In genomic region chr21:8992731-8993174, GRCh38 we compare ENCODE assay signal across 12 cellular contexts.
DNase-seq lines count a peak whose midpoint lies in the region; ATAC-seq lines count a peak whose summit lies in the region.
"Had no signal": no experiment of that assay in that cellular context is flagged by ENCODE, and none has a peak within 500 bp of the region (broad histone marks: within the 10 kb centered on the region; RNA-seq: fewer than 3 reads in every experiment).

No MANE protein-coding gene starts in this region.

- H3K4me3 Mint-ChIP-seq in stimulated activated effector memory CD8-positive, alpha-beta T cell treated with anti-CD3 and anti-CD28 coated beads, Interleukin-12 subunit alpha, Interleukin-12 subunit beta, amount 100 ng/mL, for 72 hours: no peak overlapping the region
- H3K4me3 Mint-ChIP-seq: activated CD8-positive, alpha-beta memory T cell treated with anti-CD3 and anti-CD28 coated beads, Interleukin-2, amount 10 ng/mL, durations not matched to agents 7 days and 5 days had no signal

- H3K4me1 Mint-ChIP-seq in stimulated activated effector memory CD8-positive, alpha-beta T cell treated with anti-CD3 and anti-CD28 coated beads, Interleukin-12 subunit alpha, Interleukin-12 subunit beta, amount 100 ng/mL, for 72 hours: peaks cover 15% of the 10 kb centered on the region
- H3K4me1 Mint-ChIP-seq: activated CD8-positive, alpha-beta memory T cell treated with anti-CD3 and anti-CD28 coated beads, Interleukin-2, amount 10 ng/mL, durations not matched to agents 7 days and 5 days had no signal

- H3K9me3 Mint-ChIP-seq in stimulated activated effector memory CD8-positive, alpha-beta T cell treated with anti-CD3 and anti-CD28 coated beads, Interleukin-12 subunit alpha, Interleukin-12 subunit beta, amount 100 ng/mL, for 72 hours: peaks cover 37% of the 10 kb centered on the region

- H3K27ac Mint-ChIP-seq in stimulated activated effector memory CD8-positive, alpha-beta T cell treated with anti-CD3 and anti-CD28 coated beads, Interleukin-12 subunit alpha, Interleukin-12 subunit beta, amount 100 ng/mL, for 72 hours: no peak overlapping the region
- H3K27ac Mint-ChIP-seq: activated CD8-positive, alpha-beta memory T cell treated with anti-CD3 and anti-CD28 coated beads, Interleukin-2, amount 10 ng/mL, durations not matched to agents 7 days and 5 days; progenitor cell of endocrine pancreas had no signal

- peak; percentile 44 for ATAC-seq in stimulated activated effector memory CD8-positive, alpha-beta T cell treated with anti-CD3 and anti-CD28 coated beads, Interleukin-12 subunit alpha, Interleukin-12 subunit beta, amount 100 ng/mL, for 72 hours
- no peak for ATAC-seq in GM21447 (IDR thresholded peaks at IDR 0.05; ENCODE audit: unreplicated experiment)
- ATAC-seq: activated CD8-positive, alpha-beta memory T cell treated with anti-CD3 and anti-CD28 coated beads, Interleukin-2, amount 10 ng/mL, durations not matched to agents 7 days and 5 days; GM12878 had no signal

- DNase-seq in NCI-H510A treated with DMSO at 0.1 percent for 48 hours (lab: John Stamatoyannopoulos, UW): peak; percentile 58
- DNase-seq in NCI-H510A (lab: John Stamatoyannopoulos, UW): no peak
- DNase-seq in SW480 (ENCODE audit: low spot score): peak; percentile 94
- DNase-seq in iPS DF 4.7 (ENCODE audit: extremely low read depth, low spot score): peak; percentile 96
- no peak for DNase-seq in stimulated activated effector memory CD8-positive, alpha-beta T cell treated with anti-CD3 and anti-CD28 coated beads, Interleukin-12 subunit alpha, Interleukin-12 subunit beta, amount 100 ng/mL, for 72 hours (ENCODE audit: low spot score in 2 of 2)
- DNase-seq in cortex of kidney (lab: John Stamatoyannopoulos, UW): no peak
- DNase-seq in DMS 273 treated with DMSO at 0.1 percent for 48 hours (lab: John Stamatoyannopoulos, UW): no peak
- DNase-seq: activated CD8-positive, alpha-beta memory T cell treated with anti-CD3 and anti-CD28 coated beads, Interleukin-2, amount 10 ng/mL, durations not matched to agents 7 days and 5 days; adrenal gland had no signal

- H3K36me3 Mint-ChIP-seq in stimulated activated effector memory CD8-positive, alpha-beta T cell treated with anti-CD3 and anti-CD28 coated beads, Interleukin-12 subunit alpha, Interleukin-12 subunit beta, amount 100 ng/mL, for 72 hours: no peaks in the 10 kb centered on the region

Comparison
In these comparisons a context has a peak if more than half of its experiments do, and no peak if none do; other contexts are left out.
1. DNase-seq: peak in NCI-H510A treated with DMSO at 0.1 percent for 48 hours (single experiment), SW480 (single experiment) and iPS DF 4.7 (single experiment); none in NCI-H510A (single experiment), stimulated activated effector memory CD8-positive, alpha-beta T cell treated with anti-CD3 and anti-CD28 coated beads, Interleukin-12 subunit alpha, Interleukin-12 subunit beta, amount 100 ng/mL, for 72 hours (0 of 2), cortex of kidney (single experiment) and DMS 273 treated with DMSO at 0.1 percent for 48 hours (single experiment).